Comparison of ENCODE assay signal across 8 cellular contexts in the genomic region with DNA sequence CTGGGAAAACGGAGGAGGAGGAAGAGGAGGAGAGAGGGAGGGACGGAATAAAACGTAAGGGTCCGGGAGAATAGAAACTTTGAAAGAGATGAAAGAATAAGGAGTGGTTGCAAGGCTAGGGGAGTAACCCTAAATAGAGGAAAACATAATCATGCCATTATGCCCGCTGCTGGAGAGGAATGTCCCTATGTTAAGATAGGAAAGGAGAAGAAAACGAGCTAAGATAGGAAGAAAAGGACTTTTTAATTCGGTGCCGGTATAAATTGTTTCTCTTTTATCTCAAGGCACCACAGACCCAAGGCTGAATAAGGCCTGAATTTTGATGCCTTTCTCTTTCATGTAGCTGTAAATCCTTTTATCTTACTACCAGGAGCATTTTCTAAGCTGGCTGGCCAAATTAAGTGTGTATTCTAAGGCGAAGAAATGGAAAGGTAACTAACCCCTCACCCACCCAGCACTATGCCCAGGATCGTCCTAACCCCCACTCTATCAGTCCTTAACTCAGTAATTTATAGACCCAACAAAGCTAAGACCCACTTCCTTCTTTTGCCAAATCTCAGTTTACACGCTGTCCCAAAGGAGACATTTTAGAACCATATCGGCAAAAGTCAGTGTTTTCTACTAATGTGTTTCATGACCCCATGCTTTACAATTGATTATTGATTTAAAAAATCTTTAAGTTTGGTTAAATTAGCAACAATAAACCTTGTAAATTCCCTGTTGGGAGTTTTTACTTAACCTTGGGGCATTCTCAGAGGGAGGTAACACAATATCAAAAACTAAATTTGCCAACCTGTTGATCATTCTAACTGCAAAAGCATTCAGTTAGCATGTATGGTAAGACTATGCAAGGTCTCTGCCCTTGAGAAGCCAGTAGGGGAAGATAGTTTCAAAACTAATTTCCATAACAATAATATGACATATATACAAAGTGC. TPM values are rescaled to one million over a fixed set of nuclear protein-coding genes. Genes with fewer than 3 reads are reported as not detected.
DNase-seq lines count a peak whose midpoint lies in the region; ATAC-seq, FAIRE-seq and TF ChIP-seq lines count a peak whose summit lies in the region.

No MANE protein-coding gene starts in this region.

- no peaks in the 10 kb centered on the region for H3K27me3 ChIP-seq in GM23338 (ENCODE audit: insufficient read depth)
- no peaks in the 10 kb centered on the region for H3K27me3 ChIP-seq in foreskin keratinocyte
- H3K27me3 ChIP-seq in skeletal muscle satellite cell (ENCODE audit: control insufficient read depth, insufficient read depth, low read length) = no peaks in the 10 kb centered on the region

- H3K4me3 ChIP-seq in GM23338 (peak overlapping the region; percentile 80), SK-N-MC (peak overlapping the region; percentile 82), skeletal muscle satellite cell (ENCODE audit: low read length) (peak overlapping the region; percentile 78)

- H3K27me3 Mint-ChIP-seq in GM23338 (ENCODE audit: insufficient read depth, low read depth, poor library complexity) = peaks cover 3% of the 10 kb centered on the region

- no peaks in the 10 kb centered on the region for H3K9me3 Mint-ChIP-seq in GM23338

- H3K4me3 Mint-ChIP-seq in GM23338 = peak overlapping the region; percentile 92

- H3K9me3 ChIP-seq in SK-N-MC (ENCODE audit: low read depth, low read length) = no peaks in the 10 kb centered on the region
- no peaks in the 10 kb centered on the region for H3K9me3 ChIP-seq in skeletal muscle satellite cell (replicated peaks; ENCODE audit: low read length)

- H3K4me1 ChIP-seq in GM23338 (ENCODE audit: insufficient read depth) (peaks cover 6% of the 10 kb centered on the region), foreskin keratinocyte (peaks cover 10% of the 10 kb centered on the region), skeletal muscle satellite cell (ENCODE audit: control insufficient read depth, insufficient read depth, low read length) (no peaks in the 10 kb centered on the region)

- peak overlapping the region; percentile 86 for H3K9ac ChIP-seq in SK-N-MC (ENCODE audit: insufficient read length)
- H3K9ac ChIP-seq in skeletal muscle satellite cell (ENCODE audit: low read depth, low read length) = peak overlapping the region; percentile 96

- TF ChIP-seq CTCF in GM23338 (conservative IDR thresholded peaks at IDR 0.05; ENCODE audit: low read depth in 2 of 2) = no peak
- no peak for TF ChIP-seq CTCF in foreskin keratinocyte (conservative IDR thresholded peaks at IDR 0.05)

- H3K79me2 ChIP-seq in GM23338 (replicated peaks; ENCODE audit: insufficient read depth) = peaks cover 22% of the 10 kb centered on the region

- H3F3A ChIP-seq in GM23338 (replicated peaks; ENCODE audit: low read depth) = no peaks in the 10 kb centered on the region

- H3K36me3 ChIP-seq in GM23338 (ENCODE audit: insufficient read depth) = no peaks in the 10 kb centered on the region
- H3K36me3 ChIP-seq in SK-N-MC (ENCODE audit: insufficient read depth, low read length) = peaks cover 8% of the 10 kb centered on the region
- H3K36me3 ChIP-seq in skeletal muscle satellite cell (ENCODE audit: insufficient read depth, low read length) = no peaks in the 10 kb centered on the region

- no peaks in the 10 kb centered on the region for H4K20me1 ChIP-seq in GM23338 (replicated peaks; ENCODE audit: insufficient read depth)

- H3K27ac ChIP-seq in GM23338 (ENCODE audit: low read depth) = peak overlapping the region; percentile 78
- H3K27ac ChIP-seq in SK-N-MC = peak overlapping the region; percentile 93
- peak overlapping the region; percentile 82 for H3K27ac ChIP-seq in foreskin keratinocyte

- ATAC-seq in GM23338 (no peak), foreskin keratinocyte (no peak)

- H3K4me2 ChIP-seq in GM23338 = peak overlapping the region; percentile 78
- peak overlapping the region; percentile 91 for H3K4me2 ChIP-seq in skeletal muscle satellite cell (ENCODE audit: low read length)

- no peaks in the 10 kb centered on the region for H3K9me2 ChIP-seq in GM23338 (ENCODE audit: insufficient read depth)

- peak overlapping the region; percentile 67; the same call in 1 of the 2 replicates for H2AFZ ChIP-seq in GM23338

- peaks cover 5% of the 10 kb centered on the region for H3K4me1 Mint-ChIP-seq in GM23338

- peak overlapping the region; percentile 97 for H3K27ac Mint-ChIP-seq in GM23338

- DNase-seq in GM23338 (ENCODE audit: low spot score) (no peak), SK-N-MC (ENCODE audit: low read depth, low spot score) (no peak), foreskin keratinocyte (no peak), activated gamma-delta T cell treated with Interleukin-2 at 50 U/mL for 16 hours (no peak), NCI-H526 (lab: John Stamatoyannopoulos, UW) (no peak), frontal cortex (ENCODE audit: low spot score in 2 of 2) (no peak), KG1 (lab: John Stamatoyannopoulos, UW) (no peak)

- H3K36me3 Mint-ChIP-seq in GM23338 (ENCODE audit: low read depth) = peaks cover 9% of the 10 kb centered on the region; the same call in 2 of the 3 replicates

- no peak for FAIRE-seq in frontal cortex (lab: Jason Lieb, UNC)

TF ChIP-seq in GM23338, 12 proteins besides CTCF, POLR2A, EP300 and RAD21 (continues in another document):
- TF ChIP-seq NANOG (IDR thresholded peaks at IDR 0.05; ENCODE audit: borderline replicate concordance) (no peak), ZNF114 (CRISPR knock-in tag; IDR thresholded peaks at IDR 0.05) (no peak), ZNF331 (CRISPR knock-in tag; IDR thresholded peaks at IDR 0.05; ENCODE audit: low read depth) (no peak), STAT1 (IDR thresholded peaks at IDR 0.05; ENCODE audit: unreplicated experiment) (no peak)
- TF ChIP-seq, protein P1, sequence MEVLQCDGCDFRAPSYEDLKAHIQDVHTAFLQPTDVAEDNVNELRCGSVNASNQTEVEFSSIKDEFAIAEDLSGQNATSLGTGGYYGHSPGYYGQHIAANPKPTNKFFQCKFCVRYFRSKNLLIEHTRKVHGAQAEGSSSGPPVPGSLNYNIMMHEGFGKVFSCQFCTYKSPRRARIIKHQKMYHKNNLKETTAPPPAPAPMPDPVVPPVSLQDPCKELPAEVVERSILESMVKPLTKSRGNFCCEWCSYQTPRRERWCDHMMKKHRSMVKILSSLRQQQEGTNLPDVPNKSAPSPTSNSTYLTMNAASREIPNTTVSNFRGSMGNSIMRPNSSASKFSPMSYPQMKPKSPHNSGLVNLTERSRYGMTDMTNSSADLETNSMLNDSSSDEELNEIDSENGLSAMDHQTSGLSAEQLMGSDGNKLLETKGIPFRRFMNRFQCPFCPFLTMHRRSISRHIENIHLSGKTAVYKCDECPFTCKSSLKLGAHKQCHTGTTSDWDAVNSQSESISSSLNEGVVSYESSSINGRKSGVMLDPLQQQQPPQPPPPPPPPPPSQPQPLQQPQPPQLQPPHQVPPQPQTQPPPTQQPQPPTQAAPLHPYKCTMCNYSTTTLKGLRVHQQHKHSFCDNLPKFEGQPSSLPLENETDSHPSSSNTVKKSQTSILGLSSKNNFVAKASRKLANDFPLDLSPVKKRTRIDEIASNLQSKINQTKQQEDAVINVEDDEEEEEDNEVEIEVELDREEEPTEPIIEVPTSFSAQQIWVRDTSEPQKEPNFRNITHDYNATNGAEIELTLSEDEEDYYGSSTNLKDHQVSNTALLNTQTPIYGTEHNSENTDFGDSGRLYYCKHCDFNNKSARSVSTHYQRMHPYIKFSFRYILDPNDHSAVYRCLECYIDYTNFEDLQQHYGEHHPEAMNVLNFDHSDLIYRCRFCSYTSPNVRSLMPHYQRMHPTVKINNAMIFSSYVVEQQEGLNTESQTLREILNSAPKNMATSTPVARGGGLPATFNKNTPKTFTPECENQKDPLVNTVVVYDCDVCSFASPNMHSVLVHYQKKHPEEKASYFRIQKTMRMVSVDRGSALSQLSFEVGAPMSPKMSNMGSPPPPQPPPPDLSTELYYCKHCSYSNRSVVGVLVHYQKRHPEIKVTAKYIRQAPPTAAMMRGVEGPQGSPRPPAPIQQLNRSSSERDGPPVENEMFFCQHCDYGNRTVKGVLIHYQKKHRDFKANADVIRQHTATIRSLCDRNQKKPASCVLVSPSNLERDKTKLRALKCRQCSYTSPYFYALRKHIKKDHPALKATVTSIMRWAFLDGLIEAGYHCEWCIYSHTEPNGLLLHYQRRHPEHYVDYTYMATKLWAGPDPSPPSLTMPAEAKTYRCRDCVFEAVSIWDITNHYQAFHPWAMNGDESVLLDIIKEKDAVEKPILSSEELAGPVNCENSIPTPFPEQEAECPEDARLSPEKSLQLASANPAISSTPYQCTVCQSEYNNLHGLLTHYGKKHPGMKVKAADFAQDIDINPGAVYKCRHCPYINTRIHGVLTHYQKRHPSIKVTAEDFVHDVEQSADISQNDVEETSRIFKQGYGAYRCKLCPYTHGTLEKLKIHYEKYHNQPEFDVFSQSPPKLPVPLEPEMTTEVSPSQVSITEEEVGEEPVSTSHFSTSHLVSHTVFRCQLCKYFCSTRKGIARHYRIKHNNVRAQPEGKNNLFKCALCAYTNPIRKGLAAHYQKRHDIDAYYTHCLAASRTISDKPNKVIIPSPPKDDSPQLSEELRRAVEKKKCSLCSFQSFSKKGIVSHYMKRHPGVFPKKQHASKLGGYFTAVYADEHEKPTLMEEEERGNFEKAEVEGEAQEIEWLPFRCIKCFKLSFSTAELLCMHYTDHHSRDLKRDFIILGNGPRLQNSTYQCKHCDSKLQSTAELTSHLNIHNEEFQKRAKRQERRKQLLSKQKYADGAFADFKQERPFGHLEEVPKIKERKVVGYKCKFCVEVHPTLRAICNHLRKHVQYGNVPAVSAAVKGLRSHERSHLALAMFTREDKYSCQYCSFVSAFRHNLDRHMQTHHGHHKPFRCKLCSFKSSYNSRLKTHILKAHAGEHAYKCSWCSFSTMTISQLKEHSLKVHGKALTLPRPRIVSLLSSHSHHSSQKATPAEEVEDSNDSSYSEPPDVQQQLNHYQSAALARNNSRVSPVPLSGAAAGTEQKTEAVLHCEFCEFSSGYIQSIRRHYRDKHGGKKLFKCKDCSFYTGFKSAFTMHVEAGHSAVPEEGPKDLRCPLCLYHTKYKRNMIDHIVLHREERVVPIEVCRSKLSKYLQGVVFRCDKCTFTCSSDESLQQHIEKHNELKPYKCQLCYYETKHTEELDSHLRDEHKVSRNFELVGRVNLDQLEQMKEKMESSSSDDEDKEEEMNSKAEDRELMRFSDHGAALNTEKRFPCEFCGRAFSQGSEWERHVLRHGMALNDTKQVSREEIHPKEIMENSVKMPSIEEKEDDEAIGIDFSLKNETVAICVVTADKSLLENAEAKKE (CRISPR knock-in tag; IDR thresholded peaks at IDR 0.05) = no peak

RNA-seq across cellular contexts. Expression of a gene that starts 1.1 kb away (rescaled TPM):
- total RNA-seq in GM23338 (2014; rRNA removed; shearing (Covaris generic)) = 42.9 and 44.5 TPM in 2 replicates
- polyA plus RNA-seq in GM23338 (2016; fragmentation: Nextera tagmentation; extraction: Ambion mirVana) (9.1 and 12.7 TPM in 2 replicates), foreskin keratinocyte (6.9 and 8.5 TPM in 2 replicates)
- total RNA-seq in foreskin keratinocyte (25.7 and 25.8 TPM in 2 replicates), frontal cortex (35.5 TPM)
- 101 and 133 TPM in 2 replicates for total RNA-seq in skeletal muscle satellite cell (2012; rRNA removed)

RNA-seq across cellular contexts. Expression of a gene that starts 42.0 kb away (rescaled TPM):
- total RNA-seq in GM23338 (2014; rRNA removed; shearing (Covaris generic)) = 33.0 and 34.4 TPM in 2 replicates
- polyA plus RNA-seq in GM23338 (2016; fragmentation: Nextera tagmentation; extraction: Ambion mirVana) = 55.9 and 58.2 TPM in 2 replicates
- total RNA-seq in foreskin keratinocyte = 58.1 and 63.1 TPM in 2 replicates
- 73.8 and 78.6 TPM in 2 replicates for polyA plus RNA-seq in foreskin keratinocyte
- 74.8 and 80.6 TPM in 2 replicates for total RNA-seq in skeletal muscle satellite cell (2012; rRNA removed)
- total RNA-seq in frontal cortex = 42.0 TPM
